In genomic region chr13:41565221-41565620, GRCh38 we compare ENCODE assay signal across 12 cellular contexts.
DNase-seq lines count a peak whose midpoint lies in the region; ATAC-seq and TF ChIP-seq lines count a peak whose summit lies in the region.
"Had no signal": no experiment of that assay in that cellular context is flagged by ENCODE, and none has a peak within 500 bp of the region (broad histone marks: within the 10 kb centered on the region; RNA-seq: fewer than 3 reads in every experiment).

No MANE protein-coding gene starts in this region.

- BruUV-seq in IMR-90 (replicated peaks; lab: Mats Ljungman, UMichigan): no TSS peak

- no peaks in the 10 kb centered on the region for H3K79me2 ChIP-seq in H9 (ENCODE audit: insufficient read depth, low read length)

- H3K4me2 ChIP-seq in IMR-90 (ENCODE audit: low read depth, low read length) (peak overlapping the region; percentile 26; the same call in 1 of the 2 replicates), H9 (ENCODE audit: insufficient read depth, insufficient read length, low read length) (no peak overlapping the region)

- no peaks in the 10 kb centered on the region for H3K9me3 Mint-ChIP-seq in chondrocyte (ENCODE audit: low read depth)
- H3K9me3 Mint-ChIP-seq in H9: no peaks in the 10 kb centered on the region
- H3K9me3 Mint-ChIP-seq in stimulated activated naive B cell treated with anti-CD40 and anti-IgM and Interleukin-4, amounts not matched to agents 10 μg/mL and 1 μg/mL and 100 μg/mL, for 72 hours: no peaks in the 10 kb centered on the region
- no peaks in the 10 kb centered on the region for H3K9me3 Mint-ChIP-seq in T-helper 2 cell treated with Interferon-gamma antibody and Interleukin-4, amounts not matched to agents 5 μg/mL and 100 μg/mL, for 36 hours

- TF ChIP-seq CTCF in 22Rv1 (IDR thresholded peaks at IDR 0.05) (no peak), IMR-90 (conservative IDR thresholded peaks at IDR 0.05; ENCODE audit: low read depth, low read length) (no peak), chondrocyte (IDR thresholded peaks at IDR 0.05) (no peak), H9 (conservative IDR thresholded peaks at IDR 0.05) (no peak)

- CTCF ChIA-PET in IMR-90 (lab: Yijun Ruan, JAX): interaction anchor here (0.8 to 2.1 kb wide), 3 partner anchors 30 to 103 kb away, joined by 3 to 6 read pairs (median 4); no protein-coding TSS in a partner anchor

- H3K14ac ChIP-seq in IMR-90 (replicated peaks; ENCODE audit: low read depth, low read length): no peak overlapping the region
- no peak overlapping the region for H3K14ac ChIP-seq in H9 (ENCODE audit: insufficient read depth, low read length)

- no peaks in the 10 kb centered on the region for H3K27me3 Mint-ChIP-seq in chondrocyte (ENCODE audit: low read depth)
- no peaks in the 10 kb centered on the region for H3K27me3 Mint-ChIP-seq in H9 (ENCODE audit: low read depth)
- H3K27me3 Mint-ChIP-seq in stimulated activated naive B cell treated with anti-CD40 and anti-IgM and Interleukin-4, amounts not matched to agents 10 μg/mL and 1 μg/mL and 100 μg/mL, for 72 hours: no peaks in the 10 kb centered on the region
- H3K27me3 Mint-ChIP-seq in T-helper 2 cell treated with Interferon-gamma antibody and Interleukin-4, amounts not matched to agents 5 μg/mL and 100 μg/mL, for 36 hours (ENCODE audit: low read depth): no peaks in the 10 kb centered on the region

- H3K9ac ChIP-seq in IMR-90 (ENCODE audit: low read depth, low read length) (no peak overlapping the region), H9 (ENCODE audit: extremely low read depth, insufficient read length, low read length) (no peak overlapping the region)

- in situ Hi-C loops in IMR-90 (cut with MboI; ENCODE audit: low sequenced_read_pairs): no loop called here

- H2BK12ac ChIP-seq in H9 (ENCODE audit: insufficient read length, low read depth, low read length): no peak overlapping the region

- H3K27me3 ChIP-seq in IMR-90 (ENCODE audit: control insufficient read depth, insufficient read depth, low read length) (no peaks in the 10 kb centered on the region), H9 (ENCODE audit: insufficient read depth, low read length) (no peaks in the 10 kb centered on the region)
- H3K27me3 ChIP-seq: tibial artery had no signal

- H3K4ac ChIP-seq in IMR-90 (ENCODE audit: low read depth, low read length): 0 out of 2 replicates have a peak overlapping the region, but pooled peaks have one; percentile 58
- no peak overlapping the region for H3K4ac ChIP-seq in H9 (ENCODE audit: low read depth, low read length)

- peak overlapping the region in 1 of 2 experiments; percentile 10; a peak in 1 of 4 replicates for H4K8ac ChIP-seq in IMR-90 (ENCODE audit: low read depth in 2 of 2, low read length in 2 of 2)
- H4K8ac ChIP-seq in H9 (replicated peaks; ENCODE audit: insufficient read length, low read depth, low read length): no peak overlapping the region

- H3K9me1 ChIP-seq in IMR-90 (ENCODE audit: insufficient read depth, low read length): peaks cover 10% of the 10 kb centered on the region

- no peak overlapping the region for H2AK9ac ChIP-seq in IMR-90 (replicated peaks; ENCODE audit: low read depth, low read length, poor library complexity)

- H3K27ac Mint-ChIP-seq in chondrocyte (ENCODE audit: unreplicated experiment): peak overlapping the region; percentile 45
- no peak overlapping the region; a peak in 1 of 7 replicates for H3K27ac Mint-ChIP-seq in H9
- no peak overlapping the region for H3K27ac Mint-ChIP-seq in stimulated activated naive B cell treated with anti-CD40 and anti-IgM and Interleukin-4, amounts not matched to agents 10 μg/mL and 1 μg/mL and 100 μg/mL, for 72 hours
- H3K27ac Mint-ChIP-seq in T-helper 2 cell treated with Interferon-gamma antibody and Interleukin-4, amounts not matched to agents 5 μg/mL and 100 μg/mL, for 36 hours: no peak overlapping the region

- H2BK120ac ChIP-seq in IMR-90 (ENCODE audit: low read depth, low read length) (peak overlapping the region; percentile 32), H9 (ENCODE audit: low read depth, low read length, poor library complexity, severe bottlenecking) (no peak overlapping the region)

- H3K79me1 ChIP-seq in IMR-90 (ENCODE audit: low read depth in 1 of 2, low read length in 2 of 2) (no peaks in the 10 kb centered on the region), H9 (ENCODE audit: insufficient read depth, low read depth, low read length, poor library complexity, severe bottlenecking) (no peaks in the 10 kb centered on the region)

- POLR2A ChIA-PET in IMR-90 (lab: Charles Lee; ENCODE audit: unreplicated experiment): interaction anchor here (0.7 kb wide), 1 partner anchor 258 kb away, joined by 14 read pairs; no protein-coding TSS in a partner anchor

- H2BK20ac ChIP-seq in IMR-90 (ENCODE audit: low read depth, low read length) (no peak overlapping the region), H9 (ENCODE audit: low read depth, low read length, poor library complexity, severe bottlenecking) (no peak overlapping the region)

- H3K9me3 ChIP-seq in IMR-90 (ENCODE audit: control insufficient read depth, insufficient read depth, low read length): no peaks in the 10 kb centered on the region
- no peaks in the 10 kb centered on the region for H3K9me3 ChIP-seq in H9 (ENCODE audit: control insufficient read depth, low read depth, low read length)
- H3K9me3 ChIP-seq: tibial artery had no signal

- H3K4me1 ChIP-seq in IMR-90 (ENCODE audit: control insufficient read depth, insufficient read depth, low read length): peaks cover 26% of the 10 kb centered on the region
- no peaks in the 10 kb centered on the region for H3K4me1 ChIP-seq in H9 (ENCODE audit: insufficient read depth, low read length)

- H3K36me3 Mint-ChIP-seq in chondrocyte (ENCODE audit: low read depth): peaks cover 3% of the 10 kb centered on the region
- H3K36me3 Mint-ChIP-seq in H9 (ENCODE audit: insufficient read depth in 1 of 3, low read depth in 3 of 3): peaks cover 0 to under 1% (median 0%) of the 10 kb centered on the region in 3 experiments; a peak in 1 of 7 replicates
- peaks cover 18% of the 10 kb centered on the region in 2 donors for H3K36me3 Mint-ChIP-seq in stimulated activated naive B cell treated with anti-CD40 and anti-IgM and Interleukin-4, amounts not matched to agents 10 μg/mL and 1 μg/mL and 100 μg/mL, for 72 hours
- H3K36me3 Mint-ChIP-seq in T-helper 2 cell treated with Interferon-gamma antibody and Interleukin-4, amounts not matched to agents 5 μg/mL and 100 μg/mL, for 36 hours (ENCODE audit: low read depth): peaks cover 4% of the 10 kb centered on the region

- H3K27ac ChIP-seq in 22Rv1: 0 out of 2 replicates have a peak overlapping the region, but pooled peaks have one; percentile 4
- no peak overlapping the region for H3K27ac ChIP-seq in IMR-90 (ENCODE audit: insufficient read depth, low read length)
- H3K27ac ChIP-seq in H9 (ENCODE audit: insufficient read length, low read depth, low read length): no peak overlapping the region
- H3K27ac ChIP-seq: tibial artery had no signal

- no peaks in the 10 kb centered on the region for H3K23me2 ChIP-seq in H9 (ENCODE audit: insufficient read length, low read depth, low read length, poor library complexity, severe bottlenecking)

- H3K4me1 Mint-ChIP-seq in chondrocyte (ENCODE audit: low read depth) (peaks cover 48% of the 10 kb centered on the region), H9 (peaks cover 0 to 12% of the 10 kb centered on the region in 2 experiments; a peak in 2 of 4 replicates)
- H3K4me1 Mint-ChIP-seq in stimulated activated naive B cell treated with anti-CD40 and anti-IgM and Interleukin-4, amounts not matched to agents 10 μg/mL and 1 μg/mL and 100 μg/mL, for 72 hours: no peaks in the 10 kb centered on the region
- peaks cover 7% of the 10 kb centered on the region for H3K4me1 Mint-ChIP-seq in T-helper 2 cell treated with Interferon-gamma antibody and Interleukin-4, amounts not matched to agents 5 μg/mL and 100 μg/mL, for 36 hours (ENCODE audit: low read depth)

- H4K91ac ChIP-seq in IMR-90 (ENCODE audit: insufficient read depth, low read depth, low read length): no peak overlapping the region
- no peak overlapping the region for H4K91ac ChIP-seq in H9 (ENCODE audit: insufficient read length, low read depth, low read length)

- H3K56ac ChIP-seq in IMR-90 (ENCODE audit: extremely low read depth, insufficient read depth, low read length): no peak overlapping the region
- H3K56ac ChIP-seq in H9 (ENCODE audit: insufficient read length, low read depth, low read length): no peak overlapping the region

- H2AK5ac ChIP-seq in IMR-90 (ENCODE audit: low read depth, low read length) (peak overlapping the region; percentile 13; the same call in 1 of the 2 replicates), H9 (ENCODE audit: insufficient read length, low read length) (no peak overlapping the region)

- DNase-seq in IMR-90: peak; percentile 97
- no peak for DNase-seq in chondrocyte (ENCODE audit: low spot score)
- DNase-seq in left kidney (ENCODE audit: low read depth, low spot score): peak; percentile 85
- no peak for DNase-seq in H9
- DNase-seq in activated CD4-positive, alpha-beta T cell treated with anti-CD3 and anti-CD28 coated beads, Interleukin-2, amount 50 U/mL, for 48 hours: no peak
- DNase-seq in stimulated activated naive B cell treated with anti-CD40 and anti-IgM and Interleukin-4, amounts not matched to agents 10 μg/mL and 1 μg/mL and 100 μg/mL, for 72 hours: no peak
- DNase-seq in T-helper 2 cell treated with Interferon-gamma antibody and Interleukin-4, amounts not matched to agents 5 μg/mL and 100 μg/mL, for 36 hours (ENCODE audit: low spot score): no peak
- DNase-seq: activated CD4-positive, alpha-beta T cell treated with anti-CD3 and anti-CD28 coated beads for 48 hours; activated naive CD4-positive, alpha-beta T cell treated with Interleukin-2 at 50 U/mL for 16 hours; NCI-H2081; tibial artery had no signal

- TF ChIP-seq RAD21 in IMR-90 (IDR thresholded peaks at IDR 0.05; ENCODE audit: low read length): no peak

- intact Hi-C loops in IMR-90 (cut with micrococcal nuclease): loop anchor here (10.0 kb wide), 1 partner anchor 80 kb away; no protein-coding TSS in a partner anchor

- no peak overlapping the region for H2AFZ ChIP-seq in IMR-90 (replicated peaks; ENCODE audit: low read length, poor library complexity)
- no peak overlapping the region for H2AFZ ChIP-seq in H9 (ENCODE audit: low read length)

- no peaks in the 10 kb centered on the region for H3K36me3 ChIP-seq in IMR-90 (ENCODE audit: control insufficient read depth, insufficient read depth, low read length)

- H2BK5ac ChIP-seq in IMR-90 (ENCODE audit: low read depth, low read length, poor library complexity, severe bottlenecking) (no peak overlapping the region), H9 (ENCODE audit: insufficient read length, low read length) (no peak overlapping the region)

- dilution Hi-C loops in IMR-90 (cut with HindIII; ENCODE audit: low sequenced_read_pairs, unreplicated experiment): no loop called here

- H3K18ac ChIP-seq in IMR-90 (ENCODE audit: low read depth, low read length) (peak overlapping the region; percentile 17; the same call in 1 of the 2 replicates), H9 (ENCODE audit: insufficient read length, low read depth, low read length) (no peak overlapping the region)

- ATAC-seq in IMR-90 (ENCODE audit: low read depth): peak; percentile 78
- no peak for ATAC-seq in stimulated activated naive B cell treated with anti-CD40 and anti-IgM and Interleukin-4, amounts not matched to agents 10 μg/mL and 1 μg/mL and 100 μg/mL, for 72 hours (replicated peaks)

- no peak overlapping the region for H3K4me3 Mint-ChIP-seq in chondrocyte (ENCODE audit: unreplicated experiment)
- H3K4me3 Mint-ChIP-seq in H9: no peak overlapping the region
- no peak overlapping the region for H3K4me3 Mint-ChIP-seq in stimulated activated naive B cell treated with anti-CD40 and anti-IgM and Interleukin-4, amounts not matched to agents 10 μg/mL and 1 μg/mL and 100 μg/mL, for 72 hours
- H3K4me3 Mint-ChIP-seq in T-helper 2 cell treated with Interferon-gamma antibody and Interleukin-4, amounts not matched to agents 5 μg/mL and 100 μg/mL, for 36 hours: no peak overlapping the region

- H3K23ac ChIP-seq in IMR-90 (ENCODE audit: low read depth, low read length) (no peak overlapping the region), H9 (ENCODE audit: insufficient read length, low read depth, low read length) (no peak overlapping the region)

- no peak overlapping the region for H3T11ph ChIP-seq in H9 (ENCODE audit: low read length)

- H2BK15ac ChIP-seq in IMR-90 (ENCODE audit: low read depth, low read length) (0 out of 3 replicates have a peak overlapping the region, but pooled peaks have one; percentile 57), H9 (ENCODE audit: low read depth, low read length) (no peak overlapping the region)

- no peak overlapping the region for H3K4me3 ChIP-seq in IMR-90 (ENCODE audit: insufficient read depth, low read depth, low read length)
- H3K4me3 ChIP-seq: tibial artery had no signal

- TF ChIP-seq POLR2A in IMR-90 (IDR thresholded peaks at IDR 0.05; ENCODE audit: low read depth, low read length): no peak

- no CpG with 5 or more reads among the region's 3 CpGs for WGBS in IMR-90 (ENCODE audit: extremely low coverage in 2 of 2, insufficient read length in 1 of 2), 2 experiments
- WGBS in H9 (ENCODE audit: extremely low coverage, insufficient read length, low lambda C conversion rate): no CpG with 5 or more reads among the region's 3 CpGs

- H4K20me1 ChIP-seq in IMR-90 (ENCODE audit: insufficient read depth, low read length): no peaks in the 10 kb centered on the region
- no peaks in the 10 kb centered on the region for H4K20me1 ChIP-seq in H9 (ENCODE audit: control insufficient read depth, insufficient read depth, insufficient read length)

- H4K5ac ChIP-seq in IMR-90 (ENCODE audit: low read depth, low read length) (peak overlapping the region; percentile 3; the same call in 1 of the 2 replicates), H9 (ENCODE audit: insufficient read length, low read depth, low read length) (no peak overlapping the region)

Comparison
In these comparisons a context has a peak if more than half of its experiments do, and no peak if none do; other contexts are left out.
1. DNase-seq: peak in IMR-90 (single experiment) and left kidney (single experiment); none in chondrocyte (single experiment), H9 (single experiment), activated CD4-positive, alpha-beta T cell treated with anti-CD3 and anti-CD28 coated beads, Interleukin-2, amount 50 U/mL, for 48 hours (0 of 2), stimulated activated naive B cell treated with anti-CD40 and anti-IgM and Interleukin-4, amounts not matched to agents 10 μg/mL and 1 μg/mL and 100 μg/mL, for 72 hours (single experiment) and T-helper 2 cell treated with Interferon-gamma antibody and Interleukin-4, amounts not matched to agents 5 μg/mL and 100 μg/mL, for 36 hours (single experiment).